In genomic region chr1:214551436-214552173, GRCh38 we compare ENCODE assay signal across 8 cellular contexts. TPM values are rescaled to one million over a fixed set of nuclear protein-coding genes. Genes with fewer than 3 reads are reported as not detected.
DNase-seq lines count a peak whose midpoint lies in the region; ATAC-seq and TF ChIP-seq lines count a peak whose summit lies in the region.

PTPN14 (minus strand) TSS chr1:214551602; CDS start chr1:214464803, 86,799 bp downstream.

- H3K27me3 ChIP-seq in layer of hippocampus (ENCODE audit: control insufficient read depth, insufficient read depth, low read length), result no peaks in the 10 kb centered on the region
- peaks cover 0 to 57% (median 15%) of the 10 kb centered on the region in 7 donors for H3K27me3 ChIP-seq in spleen (replicated peaks in 1 of 7)

- H3K27ac ChIP-seq in layer of hippocampus (ENCODE audit: low read depth, low read length) (peak within 1 kb of the TSS; percentile 86), spleen (peak within 1 kb of the TSS; percentile 75 to 96 (median 90))

- peak; percentile 41 for ATAC-seq in HG02678 (IDR thresholded peaks at IDR 0.05; ENCODE audit: unreplicated experiment)

- in situ Hi-C loops in SK-MEL-5 (cut with HindIII; ENCODE audit: low pct_unique_long_range_greater_than_20kb, low sequenced_read_pairs), result no loop called here

- peak in 1 of 11 experiments; percentile 19 for TF ChIP-seq CTCF in spleen (IDR thresholded peaks at IDR 0.05 in 8 of 11, conservative IDR thresholded peaks at IDR 0.05 in 3 of 11)

- peak within 1 kb of the TSS; percentile 43 to 72 (median 46) for H3K4me3 ChIP-seq in spleen

- H3K36me3 ChIP-seq in spleen, result no peaks in the 10 kb centered on the region

- peak in 1 of 3 donors; percentile 56 for TF ChIP-seq POLR2A in spleen (IDR thresholded peaks at IDR 0.05)

- WGBS in spleen, 5 donors, result 0 to 4% (median 1%) methylated on average over 46 to 67 of the region's 67 CpGs

- intact Hi-C loops in spleen (cut with DNase I; ENCODE audit: low total_unique reads), result no loop called here

- H3K4me1 ChIP-seq in spleen, result peaks cover 3 to 59% (median 26%) of the 10 kb centered on the region in 6 donors

- no peaks in the 10 kb centered on the region for H3K9me3 ChIP-seq in spleen

- DNase-seq in NCI-H2081 (lab: John Stamatoyannopoulos, UW) (peak; percentile 27 to 38), NCI-H2081 treated with DMSO at 0.1 percent for 48 hours (lab: John Stamatoyannopoulos, UW) (no peak), SK-MEL-5 (ENCODE audit: low read depth, low spot score) (peak; percentile 89), dermis blood vessel endothelial cell (peak; percentile 97), spleen (peak; percentile 87), NCI-H2107 treated with DMSO at 0.1 percent for 48 hours (lab: John Stamatoyannopoulos, UW; ENCODE audit: unreplicated experiment) (no peak)

RNA-seq across cellular contexts. Expression of gene PTPN14, which starts in this region (rescaled TPM):
- 5.4 and 6.3 TPM in 2 replicates for total RNA-seq in SK-MEL-5 (2014; rRNA removed; shearing (Covaris generic))
- polyA plus RNA-seq in SK-MEL-5 (2015; cell fraction: cytosol; rRNA removed), result 8.9 and 11.1 TPM in 2 replicates
- 4.3 and 6.2 TPM in 2 replicates for polyA plus RNA-seq in SK-MEL-5 (2015; cell fraction: nucleus; rRNA removed)
- total RNA-seq in dermis blood vessel endothelial cell, result 73.3 and 127 TPM in 2 replicates
- 10 to 100 TPM; 12.6 to 28.5 (median 21.6) TPM for total RNA-seq in spleen
- polyA plus RNA-seq in spleen, result 1 to 10 TPM in 2 of 3 donors, under 1 TPM in 1; 0.83 to 4.0 (median 1.2) TPM

Comparison
In these comparisons a context has a peak if more than half of its experiments do, and no peak if none do; other contexts are left out.
1. DNase-seq: peak in NCI-H2081 (2 of 2), SK-MEL-5 (single experiment), dermis blood vessel endothelial cell (single experiment) and spleen (single experiment); none in NCI-H2081 treated with DMSO at 0.1 percent for 48 hours (single experiment) and NCI-H2107 treated with DMSO at 0.1 percent for 48 hours (single experiment).